ENCODE assay signal across 8 cellular contexts in the genomic region with DNA sequence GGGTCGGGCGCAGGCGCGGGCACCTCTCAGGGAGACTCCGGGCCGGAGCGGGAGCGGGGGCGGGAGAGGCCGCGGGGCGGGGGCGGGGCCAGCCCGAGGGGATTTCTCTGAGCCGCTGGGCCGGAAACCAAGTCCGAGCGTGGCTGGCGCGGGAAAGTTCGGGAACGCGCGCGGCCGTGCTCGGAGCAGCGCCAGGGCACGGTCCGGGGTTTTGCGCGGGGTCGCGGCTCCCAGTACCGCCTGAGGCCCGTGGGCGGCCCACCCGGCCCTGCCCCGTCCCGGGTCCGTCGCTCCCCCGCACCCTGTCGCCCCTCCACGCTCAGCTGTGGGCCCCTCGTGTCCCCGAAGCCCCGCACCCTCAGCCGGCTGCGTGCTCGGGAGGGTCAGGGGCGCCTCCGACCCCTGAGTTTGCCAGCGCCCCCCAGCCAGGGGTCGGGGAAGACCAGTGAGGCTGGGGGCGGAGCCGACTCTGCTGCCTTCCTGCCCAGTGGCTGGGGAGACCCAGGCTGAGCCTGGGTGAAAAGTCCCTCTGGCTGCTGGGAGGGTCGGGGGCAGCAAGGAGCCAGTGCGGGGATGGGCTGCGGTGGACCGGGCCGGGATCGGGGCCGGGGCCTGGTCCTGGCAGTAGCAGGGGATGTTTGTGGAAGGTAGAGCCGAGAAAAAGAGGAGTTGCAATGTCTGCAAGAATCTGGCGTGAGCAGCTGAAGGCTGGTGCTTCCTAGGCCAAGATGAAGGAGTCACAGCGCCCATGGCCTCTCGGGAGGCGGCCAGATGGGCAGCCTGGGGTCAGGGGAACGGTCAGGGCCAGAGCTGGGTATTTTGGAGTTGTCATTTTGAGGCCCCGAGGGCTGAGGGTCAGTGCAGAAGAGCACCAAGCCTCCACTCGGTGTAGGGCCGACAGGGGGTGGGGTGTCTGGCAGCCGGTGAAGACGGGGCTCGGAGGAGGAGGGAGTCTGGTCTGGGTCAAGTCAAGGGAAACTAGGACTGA. TPM values are rescaled to one million over a fixed set of nuclear protein-coding genes. Genes with fewer than 3 reads are reported as not detected.
DNase-seq lines count a peak whose midpoint lies in the region; ATAC-seq and TF ChIP-seq lines count a peak whose summit lies in the region.

No MANE protein-coding gene starts in this region.

- peak; percentile 32 for ATAC-seq in GM21423 (IDR thresholded peaks at IDR 0.05; ENCODE audit: unreplicated experiment)
- peak; percentile 55 for ATAC-seq in IMR-90 (ENCODE audit: low read depth)

- no peak overlapping the region for H2BK120ac ChIP-seq in IMR-90 (ENCODE audit: low read depth, low read length)

- CTCF ChIA-PET in IMR-90 (lab: Yijun Ruan, JAX) = interaction anchor here (0.6 kb wide), 1 partner anchor 17 kb away, joined by 3 read pairs; no protein-coding TSS in a partner anchor

- no peaks in the 10 kb centered on the region for H3K27me3 ChIP-seq in IMR-90 (ENCODE audit: control insufficient read depth, insufficient read depth, low read length)
- no peaks in the 10 kb centered on the region for H3K27me3 ChIP-seq in neural progenitor cell

- H2AFZ ChIP-seq in IMR-90 (replicated peaks; ENCODE audit: low read length, poor library complexity) (peak overlapping the region; percentile 92), neural progenitor cell (replicated peaks) (no peak overlapping the region)

- no peaks in the 10 kb centered on the region for H3K9me3 Mint-ChIP-seq in neural progenitor cell

- H3K4me2 ChIP-seq in IMR-90 (ENCODE audit: low read depth, low read length) (peak overlapping the region; percentile 97), neural progenitor cell (peak overlapping the region; percentile 97)

- POLR2A ChIA-PET in IMR-90 (lab: Charles Lee; ENCODE audit: unreplicated experiment) = no interaction called here

- peak overlapping the region; percentile 89; the same call in 1 of the 2 replicates for H3K23ac ChIP-seq in IMR-90 (ENCODE audit: low read depth, low read length)

- H4K8ac ChIP-seq in IMR-90 (ENCODE audit: low read depth in 2 of 2, low read length in 2 of 2) = peak overlapping the region; percentile 7 to 13; a peak in 1 of 4 replicates

- H3K4me1 Mint-ChIP-seq in neural progenitor cell = peaks cover 7% of the 10 kb centered on the region

- H4K5ac ChIP-seq in IMR-90 (ENCODE audit: low read depth, low read length) = no peak overlapping the region; the same call in 1 of the 2 replicates

- H3K4me3 ChIP-seq in IMR-90 (ENCODE audit: insufficient read depth, low read depth, low read length) (peak overlapping the region; percentile 73), fibroblast of mammary gland (ENCODE audit: control insufficient read depth, low read depth, low read length) (peak overlapping the region; percentile 63), neural progenitor cell (peak overlapping the region; percentile 97)

- H4K91ac ChIP-seq in IMR-90 (ENCODE audit: insufficient read depth, low read depth, low read length) = peak overlapping the region; percentile 21; the same call in 1 of the 2 replicates

- no peak for TF ChIP-seq POLR2A in IMR-90 (IDR thresholded peaks at IDR 0.05; ENCODE audit: low read depth, low read length)

- H3K56ac ChIP-seq in IMR-90 (ENCODE audit: extremely low read depth, insufficient read depth, low read length) = no peak overlapping the region

- no peak overlapping the region for H2BK15ac ChIP-seq in IMR-90 (ENCODE audit: low read depth, low read length)

- no peak overlapping the region for H3K18ac ChIP-seq in IMR-90 (ENCODE audit: low read depth, low read length)

- peaks cover 10% of the 10 kb centered on the region for H4K20me1 ChIP-seq in IMR-90 (ENCODE audit: insufficient read depth, low read length)
- H4K20me1 ChIP-seq in neural progenitor cell (ENCODE audit: low read depth) = peaks cover 49% of the 10 kb centered on the region

- H3K4ac ChIP-seq in IMR-90 (ENCODE audit: low read depth, low read length) = peak overlapping the region; percentile 41; the same call in 1 of the 2 replicates

- H3K4me1 ChIP-seq in IMR-90 (ENCODE audit: control insufficient read depth, insufficient read depth, low read length) = peaks cover 9% of the 10 kb centered on the region
- H3K4me1 ChIP-seq in neural progenitor cell = peaks cover 11% of the 10 kb centered on the region

- peak; percentile 39 for DNase-seq in NCI-H1092 (lab: John Stamatoyannopoulos, UW)
- DNase-seq in NCI-H1092 treated with DMSO at 0.1 percent for 48 hours (lab: John Stamatoyannopoulos, UW) = no peak
- DNase-seq in IMR-90 = peak; percentile 16
- peak in 2 of 3 experiments; percentile 18 to 35 for DNase-seq in activated CD8-positive, alpha-beta memory T cell treated with anti-CD3 and anti-CD28 coated beads for 48 hours (ENCODE audit: low read depth in 2 of 3, low spot score in 2 of 3)
- peak; percentile 19 for DNase-seq in fibroblast of mammary gland (ENCODE audit: low read depth)
- DNase-seq in neural progenitor cell (ENCODE audit: low spot score) = peak; percentile 80
- DNase-seq in OCI-M2 (lab: John Stamatoyannopoulos, UW; ENCODE audit: unreplicated experiment) = no peak

- H3K79me2 ChIP-seq in neural progenitor cell (ENCODE audit: low read depth) = peaks cover 58% of the 10 kb centered on the region

- H3K4me3 Mint-ChIP-seq in neural progenitor cell = peak overlapping the region; percentile 89

- dilution Hi-C loops in IMR-90 (cut with HindIII; ENCODE audit: low sequenced_read_pairs, unreplicated experiment) = no loop called here

- in situ Hi-C loops in IMR-90 (cut with MboI; ENCODE audit: low sequenced_read_pairs) = no loop called here

- BruUV-seq in IMR-90 (replicated peaks; lab: Mats Ljungman, UMichigan) = no TSS peak

- H3K9ac ChIP-seq in IMR-90 (ENCODE audit: low read depth, low read length) (peak overlapping the region; percentile 60), neural progenitor cell (peak overlapping the region; percentile 80)

- no peaks in the 10 kb centered on the region for H3K9me3 ChIP-seq in IMR-90 (ENCODE audit: control insufficient read depth, insufficient read depth, low read length)
- H3K9me3 ChIP-seq in neural progenitor cell (ENCODE audit: low read depth) = no peaks in the 10 kb centered on the region

- 1% methylated on average over 28 of the region's 76 CpGs; no CpG with 5 or more reads in 1 of the 2 experiments for WGBS in IMR-90 (ENCODE audit: extremely low coverage in 2 of 2, insufficient read length in 1 of 2), 2 experiments

- H3K36me3 ChIP-seq in IMR-90 (ENCODE audit: control insufficient read depth, insufficient read depth, low read length) = 0 out of 2 replicates have a peak, but pooled peaks cover 6% of the 10 kb centered on the region
- H3K36me3 ChIP-seq in neural progenitor cell = no peaks in the 10 kb centered on the region

- peak overlapping the region; percentile 69; the same call in 1 of the 2 replicates for H2AK5ac ChIP-seq in IMR-90 (ENCODE audit: low read depth, low read length)

- peaks cover 2% of the 10 kb centered on the region for H3K27me3 Mint-ChIP-seq in neural progenitor cell (ENCODE audit: insufficient read depth, low read depth)

- H3K27ac Mint-ChIP-seq in neural progenitor cell = peak overlapping the region; percentile 71

- H3K36me3 Mint-ChIP-seq in neural progenitor cell = no peaks in the 10 kb centered on the region

- H2BK20ac ChIP-seq in IMR-90 (ENCODE audit: low read depth, low read length) = no peak overlapping the region

- peak overlapping the region; percentile 95 for H2AK9ac ChIP-seq in IMR-90 (replicated peaks; ENCODE audit: low read depth, low read length, poor library complexity)

- peak overlapping the region; percentile 66; the same call in 1 of the 2 replicates for H3K27ac ChIP-seq in IMR-90 (ENCODE audit: insufficient read depth, low read length)
- peak overlapping the region; percentile 11 for H3K27ac ChIP-seq in neural progenitor cell

- no peak for TF ChIP-seq CTCF in IMR-90 (conservative IDR thresholded peaks at IDR 0.05; ENCODE audit: low read depth, low read length)
- TF ChIP-seq CTCF in fibroblast of mammary gland (conservative IDR thresholded peaks at IDR 0.05; ENCODE audit: control insufficient read depth, insufficient read depth, low read depth, low read length) = no peak
- no peak for TF ChIP-seq CTCF in neural progenitor cell (IDR thresholded peaks at IDR 0.05)

- intact Hi-C loops in IMR-90 (cut with micrococcal nuclease) = no loop called here

- H3K14ac ChIP-seq in IMR-90 (replicated peaks; ENCODE audit: low read depth, low read length) = peak overlapping the region; percentile 76; the same call in 1 of the 2 replicates

- peak overlapping the region; percentile 34 for H2BK5ac ChIP-seq in IMR-90 (ENCODE audit: low read depth, low read length, poor library complexity, severe bottlenecking)

- H3K9me1 ChIP-seq in IMR-90 (ENCODE audit: insufficient read depth, low read length) = 0 out of 2 replicates have a peak, but pooled peaks cover 9% of the 10 kb centered on the region

- TF ChIP-seq RAD21 in IMR-90 (IDR thresholded peaks at IDR 0.05; ENCODE audit: low read length) = no peak

- peaks cover 6% of the 10 kb centered on the region for H3F3A ChIP-seq in neural progenitor cell (ENCODE audit: low read depth)

- peaks cover 3 to 42% of the 10 kb centered on the region in 2 experiments for H3K79me1 ChIP-seq in IMR-90 (ENCODE audit: low read depth in 1 of 2, low read length in 2 of 2)

RNA-seq across cellular contexts. Expression of a gene that starts 0.6 kb away (rescaled TPM):
- total RNA-seq in IMR-90 (2012; rRNA removed) (5.8 and 6.6 TPM in 2 replicates), neural progenitor cell (ENCODE audit: low replicate concordance) (16.1 and 33.9 TPM in 2 replicates)
- polyA plus RNA-seq in IMR-90 (2012; rRNA removed) = 12.0 and 12.9 TPM in 2 replicates
- 11.5 and 13.1 TPM in 2 replicates for polyA plus RNA-seq in IMR-90 (2012; cell fraction: cytosol; rRNA removed)
- 21.4 and 48.2 TPM in 2 replicates for polyA plus RNA-seq in IMR-90 (2012; cell fraction: nucleus; rRNA removed; ENCODE audit: low replicate concordance)

RNA-seq across cellular contexts. Expression of a gene that starts 20.8 kb away (rescaled TPM):
- total RNA-seq in IMR-90 (2012; rRNA removed) = 279 and 538 TPM in 2 replicates
- polyA plus RNA-seq in IMR-90 (2012; rRNA removed) = 701 and 703 TPM in 2 replicates
- polyA plus RNA-seq in IMR-90 (2012; cell fraction: cytosol; rRNA removed) = 514 and 713 TPM in 2 replicates
- polyA plus RNA-seq in IMR-90 (2012; cell fraction: nucleus; rRNA removed; ENCODE audit: low replicate concordance) = 248 and 634 TPM in 2 replicates
- total RNA-seq in neural progenitor cell (ENCODE audit: low replicate concordance) = 269 and 293 TPM in 2 replicates

RNA-seq across cellular contexts. Expression of a gene that starts 34.8 kb away (rescaled TPM):
- total RNA-seq in IMR-90 (2012; rRNA removed) = 0.18 and 0.28 TPM in 2 replicates
- polyA plus RNA-seq in IMR-90 (2012; rRNA removed) = 3.5 and 5.0 TPM in 2 replicates
- 1.2 and 2.7 TPM in 2 replicates for polyA plus RNA-seq in IMR-90 (2012; cell fraction: cytosol; rRNA removed)
- polyA plus RNA-seq in IMR-90 (2012; cell fraction: nucleus; rRNA removed; ENCODE audit: low replicate concordance) = 36.8 and 106 TPM in 2 replicates
- total RNA-seq in neural progenitor cell (ENCODE audit: low replicate concordance) = 2.6 and 8.3 TPM in 2 replicates

RNA-seq across cellular contexts. Expression of a gene that starts 37.7 kb away (rescaled TPM):
- total RNA-seq in IMR-90 (2012; rRNA removed) = 70.3 and 79.8 TPM in 2 replicates
- 214 and 338 TPM in 2 replicates for polyA plus RNA-seq in IMR-90 (2012; rRNA removed)
- polyA plus RNA-seq in IMR-90 (2012; cell fraction: cytosol; rRNA removed) = 216 and 420 TPM in 2 replicates
- polyA plus RNA-seq in IMR-90 (2012; cell fraction: nucleus; rRNA removed; ENCODE audit: low replicate concordance) = 195 and 363 TPM in 2 replicates
- 58.8 and 110 TPM in 2 replicates for total RNA-seq in neural progenitor cell (ENCODE audit: low replicate concordance)

RNA-seq across cellular contexts. Expression of a gene that starts 44.6 kb away (rescaled TPM):
- total RNA-seq in IMR-90 (2012; rRNA removed) (0.18 and 0.28 TPM in 2 replicates), neural progenitor cell (ENCODE audit: low replicate concordance) (0.77 TPM in 1 of 2 replicates, not detected in the other)
- polyA plus RNA-seq in IMR-90 (2012; rRNA removed) = 1.5 and 1.9 TPM in 2 replicates
- 0.62 and 0.77 TPM in 2 replicates for polyA plus RNA-seq in IMR-90 (2012; cell fraction: cytosol; rRNA removed)
- polyA plus RNA-seq in IMR-90 (2012; cell fraction: nucleus; rRNA removed; ENCODE audit: low replicate concordance) = 9.3 and 21.4 TPM in 2 replicates

Comparison
In these comparisons a context has a peak if more than half of its experiments do, and no peak if none do; other contexts are left out.
1. DNase-seq: peak in NCI-H1092 (single experiment), IMR-90 (single experiment), activated CD8-positive, alpha-beta memory T cell treated with anti-CD3 and anti-CD28 coated beads for 48 hours (2 of 3), fibroblast of mammary gland (single experiment) and neural progenitor cell (single experiment); none in NCI-H1092 treated with DMSO at 0.1 percent for 48 hours (single experiment) and OCI-M2 (single experiment).
2. Peak in every context shown above with its lines, with median percentiles within 50 percentile points of each other: H3K4me3 ChIP-seq.